21 cellular contexts compared by ENCODE assay signal in the genomic region with DNA sequence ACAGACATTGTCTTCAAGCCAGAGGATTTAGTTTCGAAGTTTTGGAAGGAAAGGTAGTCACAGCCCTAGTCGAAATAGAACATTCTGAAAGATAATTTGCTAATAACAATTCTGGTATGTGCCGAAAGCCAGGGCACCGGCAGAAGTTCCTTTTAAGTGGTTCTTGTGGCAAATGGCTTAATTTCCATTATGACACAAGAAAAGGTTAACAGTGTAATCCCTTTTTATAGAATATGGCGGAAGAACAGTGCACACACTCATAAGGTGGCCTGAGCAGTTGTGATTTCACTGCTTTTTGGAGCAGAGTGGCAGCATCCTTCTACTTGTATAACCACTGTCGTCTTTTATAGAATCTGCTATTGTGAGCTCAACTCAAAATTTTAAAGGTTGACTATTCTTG.
DNase-seq lines count a peak whose midpoint lies in the region; ATAC-seq and TF ChIP-seq lines count a peak whose summit lies in the region.
"Had no signal": no experiment of that assay in that cellular context is flagged by ENCODE, and none has a peak within 500 bp of the region (broad histone marks: within the 10 kb centered on the region; RNA-seq: fewer than 3 reads in every experiment).

No MANE protein-coding gene starts in this region.

- DNase-seq in right atrium auricular region (ENCODE audit: low spot score) (no peak), left cardiac atrium (no peak), vagina (ENCODE audit: extremely low spot score in 2 of 2) (no peak), type B pancreatic cell (ENCODE audit: extremely low spot score, unreplicated experiment) (no peak)
- DNase-seq in activated T-cell treated with anti-CD3 and anti-CD28 coated beads, Interleukin-2, amount 50 U/mL, for 1 hour, result no peak
- DNase-seq: ACHN; activated CD4-positive, alpha-beta T cell treated with anti-CD3 and anti-CD28 coated beads, Interleukin-2, amount 50 U/mL, for 48 hours; activated naive CD8-positive, alpha-beta T cell treated with anti-CD3 and anti-CD28 coated beads, Interleukin-2, amount 50 U/mL, for 24 hours; COR-L47; immature natural killer cell; KG1; NCI-H1436 treated with DMSO at 0.1 percent for 48 hours; NCI-H446; retina; stimulated activated CD4-positive, alpha-beta T cell treated with anti-CD3 and anti-CD28 coated beads, Interleukin-2, amount 100 ng/mL, for 48 hours had no signal

- no peak for TF ChIP-seq POLR2A in vagina (IDR thresholded peaks at IDR 0.05)

- TF ChIP-seq CTCF in right atrium auricular region (IDR thresholded peaks at IDR 0.05) (no peak), parathyroid adenoma (IDR thresholded peaks at IDR 0.05) (no peak), vagina (IDR thresholded peaks at IDR 0.05) (no peak), type B pancreatic cell (conservative IDR thresholded peaks at IDR 0.05) (no peak)

- no peak overlapping the region for H3K27ac Mint-ChIP-seq in activated T-helper 17 cell treated with anti-CD3 and anti-CD28 coated beads, Interleukin-2, amount 50 U/mL, for 72 hours
- no peak overlapping the region for H3K27ac Mint-ChIP-seq in type B pancreatic cell
- H3K27ac Mint-ChIP-seq: activated naive CD8-positive, alpha-beta T cell treated with anti-CD3 and anti-CD28 coated beads, Interleukin-2, amount 50 U/mL, for 24 hours; immature natural killer cell had no signal

- H3K4me3 Mint-ChIP-seq in activated T-helper 17 cell treated with anti-CD3 and anti-CD28 coated beads, Interleukin-2, amount 50 U/mL, for 72 hours, result no peak overlapping the region
- no peak overlapping the region for H3K4me3 Mint-ChIP-seq in type B pancreatic cell
- H3K4me3 Mint-ChIP-seq: activated naive CD8-positive, alpha-beta T cell treated with anti-CD3 and anti-CD28 coated beads, Interleukin-2, amount 50 U/mL, for 24 hours; immature natural killer cell; nephron had no signal

- H3K9ac ChIP-seq in parathyroid adenoma, result no peak overlapping the region

- H3K9me3 ChIP-seq in right atrium auricular region (no peaks in the 10 kb centered on the region), parathyroid adenoma (ENCODE audit: control insufficient read depth, low read length) (no peaks in the 10 kb centered on the region), vagina (no peaks in the 10 kb centered on the region)

- no peak overlapping the region for H3K4me3 ChIP-seq in right atrium auricular region
- H3K4me3 ChIP-seq in parathyroid adenoma (ENCODE audit: low read depth, low read length), result no peak overlapping the region
- H3K4me3 ChIP-seq in vagina, result no peak overlapping the region
- H3K4me3 ChIP-seq: SK-N-MC had no signal

- no peak overlapping the region for H2AFZ ChIP-seq in parathyroid adenoma

- H3K27ac ChIP-seq in right atrium auricular region (peak overlapping the region; percentile 52 to 74), parathyroid adenoma (peak overlapping the region; percentile 12), vagina (peak overlapping the region; percentile 73)
- H3K27ac ChIP-seq: HL-60, SK-N-MC had no signal

- no peaks in the 10 kb centered on the region for H3K79me2 ChIP-seq in parathyroid adenoma

- peaks cover 7% of the 10 kb centered on the region for H3K27me3 Mint-ChIP-seq in activated T-helper 17 cell treated with anti-CD3 and anti-CD28 coated beads, Interleukin-2, amount 50 U/mL, for 72 hours
- no peaks in the 10 kb centered on the region for H3K27me3 Mint-ChIP-seq in type B pancreatic cell

- H3K4me1 ChIP-seq in right atrium auricular region (peaks cover 0 to 60% of the 10 kb centered on the region in 2 donors), parathyroid adenoma (no peaks in the 10 kb centered on the region), vagina (peaks cover 52% of the 10 kb centered on the region)

- H3K36me3 ChIP-seq in right atrium auricular region (no peaks in the 10 kb centered on the region), parathyroid adenoma (ENCODE audit: control insufficient read depth, insufficient read depth, low read length) (no peaks in the 10 kb centered on the region), vagina (no peaks in the 10 kb centered on the region)

- no peaks in the 10 kb centered on the region for H3K27me3 ChIP-seq in right atrium auricular region
- no peaks in the 10 kb centered on the region for H3K27me3 ChIP-seq in parathyroid adenoma (ENCODE audit: control insufficient read depth, insufficient read depth, low read length)
- no peaks in the 10 kb centered on the region for H3K27me3 ChIP-seq in vagina

- H3K9me3 Mint-ChIP-seq in activated T-helper 17 cell treated with anti-CD3 and anti-CD28 coated beads, Interleukin-2, amount 50 U/mL, for 72 hours, result no peaks in the 10 kb centered on the region
- no peaks in the 10 kb centered on the region for H3K9me3 Mint-ChIP-seq in type B pancreatic cell
- H3K9me3 Mint-ChIP-seq: activated naive CD8-positive, alpha-beta T cell treated with anti-CD3 and anti-CD28 coated beads, Interleukin-2, amount 50 U/mL, for 24 hours; nephron had no signal

- no peak overlapping the region for H3K4me2 ChIP-seq in parathyroid adenoma (ENCODE audit: low read length)

- no peak for ATAC-seq in left cardiac atrium
- peak; percentile 38 for ATAC-seq in activated T-helper 17 cell treated with anti-CD3 and anti-CD28 coated beads, Interleukin-2, amount 50 U/mL, for 72 hours (replicated peaks)
- ATAC-seq in HG02678 (IDR thresholded peaks at IDR 0.05; ENCODE audit: unreplicated experiment), result no peak
- ATAC-seq: activated naive CD8-positive, alpha-beta T cell treated with anti-CD3 and anti-CD28 coated beads, Interleukin-2, amount 50 U/mL, for 24 hours had no signal

- no peaks in the 10 kb centered on the region for H3K4me1 Mint-ChIP-seq in activated T-helper 17 cell treated with anti-CD3 and anti-CD28 coated beads, Interleukin-2, amount 50 U/mL, for 72 hours
- H3K4me1 Mint-ChIP-seq in type B pancreatic cell (ENCODE audit: unreplicated experiment), result peaks cover 5% of the 10 kb centered on the region
- H3K4me1 Mint-ChIP-seq: activated naive CD8-positive, alpha-beta T cell treated with anti-CD3 and anti-CD28 coated beads, Interleukin-2, amount 50 U/mL, for 24 hours; immature natural killer cell had no signal

- intact Hi-C loops in left cardiac atrium (cut with DNase I) (no loop called here), vagina (cut with DNase I) (no loop called here)

- H3K36me3 Mint-ChIP-seq in activated T-helper 17 cell treated with anti-CD3 and anti-CD28 coated beads, Interleukin-2, amount 50 U/mL, for 72 hours (ENCODE audit: low read depth), result no peaks in the 10 kb centered on the region
- H3K36me3 Mint-ChIP-seq in type B pancreatic cell, result peaks cover 19% of the 10 kb centered on the region
- H3K36me3 Mint-ChIP-seq: immature natural killer cell had no signal

Comparison
In these comparisons a context has a peak if more than half of its experiments do, and no peak if none do; other contexts are left out.
1. H3K27ac ChIP-seq: peak in every context shown above with its lines; median percentile 73 in vagina; 63 in right atrium auricular region; 12 in parathyroid adenoma.